ENCODE assay signal across 10 cellular contexts in genomic region chr15:77066961-77067690, GRCh38. TPM values are rescaled to one million over a fixed set of nuclear protein-coding genes. Genes with fewer than 3 reads are reported as not detected.
A peak's percentile ranks its signal among the peaks of the same experiment; 100 is the strongest.
DNase-seq lines count a peak whose midpoint lies in the region; ATAC-seq, FAIRE-seq and TF ChIP-seq lines count a peak whose summit lies in the region.
"Had no signal": no experiment of that assay in that cellular context is flagged by ENCODE, and none has a peak within 500 bp of the region (broad histone marks: within the 10 kb centered on the region; RNA-seq: fewer than 3 reads in every experiment).

No MANE protein-coding gene starts in this region.

- TF ChIP-seq CTCF in endothelial cell of umbilical vein (IDR thresholded peaks at IDR 0.05; ENCODE audit: extremely low read depth in 1 of 2, insufficient read depth in 1 of 2, low read depth in 1 of 2, low read length in 2 of 2) = no peak

- no peak for TF ChIP-seq POLR2A in endothelial cell of umbilical vein (IDR thresholded peaks at IDR 0.05; ENCODE audit: low read depth, low read length)

- no peaks in the 10 kb centered on the region for H3K36me3 Mint-ChIP-seq in activated T-helper 17 cell treated with anti-CD3 and anti-CD28 coated beads, Interleukin-2, amount 50 U/mL, for 72 hours (ENCODE audit: low read depth)

- dilution Hi-C loops in endothelial cell of umbilical vein (cut with MboI; ENCODE audit: extremely low pct_ligation_motif_present, low sequenced_read_pairs) = no loop called here

- WGBS in GM23248 (ENCODE audit: low coverage in 1 of 2, low lambda C conversion rate in 2 of 2, missing lambda C conversion rate in 2 of 2), 2 experiments = 97 to 99% methylated on average over 4 of the region's 4 CpGs

- H3K4me3 ChIP-seq in GM23248 (no peak overlapping the region), endothelial cell of umbilical vein (replicated peaks in 1 of 3; ENCODE audit: insufficient read depth in 1 of 3, low read depth in 1 of 3, low read length in 3 of 3) (no peak overlapping the region)
- H3K4me3 ChIP-seq: vagina had no signal

- peaks cover 5% of the 10 kb centered on the region; the same call in 1 of the 2 replicates for H4K20me1 ChIP-seq in GM23248 (ENCODE audit: insufficient read depth)
- no peaks in the 10 kb centered on the region for H4K20me1 ChIP-seq in endothelial cell of umbilical vein (replicated peaks; ENCODE audit: control insufficient read depth, extremely low read depth, insufficient read depth, low read length)

- DNase-seq in GM23248 (peak; percentile 27), NCI-H526 (lab: John Stamatoyannopoulos, UW) (peak; percentile 62 to 64), endothelial cell of umbilical vein (ENCODE audit: low read depth, low spot score) (peak; percentile 84), pulmonary artery endothelial cell (ENCODE audit: low read depth, low spot score) (peak; percentile 46), midbrain (lab: John Stamatoyannopoulos, UW) (no peak)
- DNase-seq: cortex of kidney; stimulated activated CD4-positive, alpha-beta T cell treated with anti-CD3 and anti-CD28 coated beads, Interleukin-1b, Interleukin-23, amount 100 ng/mL, for 48 hours had no signal

- H3K4me1 Mint-ChIP-seq in activated T-helper 17 cell treated with anti-CD3 and anti-CD28 coated beads, Interleukin-2, amount 50 U/mL, for 72 hours = peaks cover 19% of the 10 kb centered on the region

- H3K9ac ChIP-seq in GM23248 = no peak overlapping the region
- H3K9ac ChIP-seq in endothelial cell of umbilical vein (replicated peaks; ENCODE audit: extremely low read depth, insufficient read depth, low read length) = no peak overlapping the region

- H3K9me3 Mint-ChIP-seq in activated T-helper 17 cell treated with anti-CD3 and anti-CD28 coated beads, Interleukin-2, amount 50 U/mL, for 72 hours = no peaks in the 10 kb centered on the region

- peaks cover 33% of the 10 kb centered on the region for H3F3A ChIP-seq in GM23248 (ENCODE audit: insufficient read depth)

- no peak for ATAC-seq in HG03460 (IDR thresholded peaks at IDR 0.05; ENCODE audit: unreplicated experiment)
- ATAC-seq in activated T-helper 17 cell treated with anti-CD3 and anti-CD28 coated beads, Interleukin-2, amount 50 U/mL, for 72 hours (replicated peaks) = no peak

- intact Hi-C loops in endothelial cell of umbilical vein (cut with micrococcal nuclease) = loop anchor here (2.0 kb wide), 1 partner anchor 26 kb away; no protein-coding TSS in a partner anchor

- H3K9me2 ChIP-seq in GM23248 (ENCODE audit: insufficient read depth) = no peaks in the 10 kb centered on the region

- H3K27me3 ChIP-seq in GM23248 (replicated peaks; ENCODE audit: insufficient read depth) (no peaks in the 10 kb centered on the region), endothelial cell of umbilical vein (ENCODE audit: control insufficient read depth in 2 of 2, insufficient read depth in 2 of 2, low read length in 2 of 2) (no peaks in the 10 kb centered on the region)
- H3K27me3 ChIP-seq: vagina had no signal

- H3K9me1 ChIP-seq in endothelial cell of umbilical vein (replicated peaks; ENCODE audit: control insufficient read depth, extremely low read depth, insufficient read depth, low read length) = no peaks in the 10 kb centered on the region

- H3K27ac ChIP-seq in GM23248 = no peak overlapping the region
- peak overlapping the region; percentile 51 for H3K27ac ChIP-seq in endothelial cell of umbilical vein (ENCODE audit: insufficient read depth, low read depth, low read length)
- H3K27ac ChIP-seq: vagina had no signal

- BruUV-seq in endothelial cell of umbilical vein (replicated peaks; lab: Mats Ljungman, UMichigan) = no TSS peak

- H3K4me3 Mint-ChIP-seq in activated T-helper 17 cell treated with anti-CD3 and anti-CD28 coated beads, Interleukin-2, amount 50 U/mL, for 72 hours = no peak overlapping the region

- H3K27me3 Mint-ChIP-seq in activated T-helper 17 cell treated with anti-CD3 and anti-CD28 coated beads, Interleukin-2, amount 50 U/mL, for 72 hours = no peaks in the 10 kb centered on the region

- no peaks in the 10 kb centered on the region for H3K9me3 ChIP-seq in GM23248 (ENCODE audit: low read depth)
- H3K9me3 ChIP-seq in endothelial cell of umbilical vein (replicated peaks; ENCODE audit: control insufficient read depth, insufficient read depth, low read length) = no peaks in the 10 kb centered on the region
- H3K9me3 ChIP-seq: vagina had no signal

- POLR2A ChIA-PET in endothelial cell of umbilical vein (lab: Charles Lee) = interaction anchor here (0.8 to 1.5 kb wide), 2 partner anchors 11 to 50 kb away, joined by 3 to 8 read pairs; no protein-coding TSS in a partner anchor

- H3K79me2 ChIP-seq in GM23248 (ENCODE audit: insufficient read depth) (peaks cover 80% of the 10 kb centered on the region), endothelial cell of umbilical vein (ENCODE audit: control insufficient read depth, insufficient read depth, low read length) (peaks cover 72% of the 10 kb centered on the region)

- H3K4me1 ChIP-seq in GM23248 (ENCODE audit: insufficient read depth) (peaks cover 53% of the 10 kb centered on the region), endothelial cell of umbilical vein (ENCODE audit: control insufficient read depth, extremely low read depth, insufficient read depth, low read length) (peaks cover 55% of the 10 kb centered on the region)

- in situ Hi-C loops in GM23248 (cut with MboI) = no loop called here

- H3K36me3 ChIP-seq in GM23248 (ENCODE audit: low read depth) = no peaks in the 10 kb centered on the region
- H3K36me3 ChIP-seq in endothelial cell of umbilical vein (ENCODE audit: control insufficient read depth in 2 of 2, extremely low read depth in 1 of 2, insufficient read depth in 2 of 2, low read length in 2 of 2) = no peaks in the 10 kb centered on the region
- H3K36me3 ChIP-seq: vagina had no signal

- CTCF ChIA-PET in endothelial cell of umbilical vein (lab: Charles Lee) = interaction anchor here (1.5 to 1.8 kb wide), 2 partner anchors 9 to 476 kb away, joined by 4 to 6 read pairs; no protein-coding TSS in a partner anchor

- no peak overlapping the region for H2AFZ ChIP-seq in GM23248
- no peak overlapping the region for H2AFZ ChIP-seq in endothelial cell of umbilical vein (ENCODE audit: low read depth, low read length)

- H3K4me2 ChIP-seq in GM23248 (ENCODE audit: unreplicated experiment) = no peak overlapping the region
- H3K4me2 ChIP-seq in endothelial cell of umbilical vein (ENCODE audit: insufficient read depth, low read length) = peak overlapping the region; percentile 10

- FAIRE-seq in endothelial cell of umbilical vein (lab: Jason Lieb, UNC) = no peak

- H3K27ac Mint-ChIP-seq in activated T-helper 17 cell treated with anti-CD3 and anti-CD28 coated beads, Interleukin-2, amount 50 U/mL, for 72 hours = no peak overlapping the region

TF ChIP-seq in endothelial cell of umbilical vein, 7 proteins besides CTCF, POLR2A, EP300 and RAD21:
- TF ChIP-seq GATA2 (IDR thresholded peaks at IDR 0.05; ENCODE audit: insufficient read depth, insufficient read length, low read depth, low read length) (no peak), MYC (IDR thresholded peaks at IDR 0.05; ENCODE audit: low read depth, low read length) (no peak), JUN (IDR thresholded peaks at IDR 0.05; ENCODE audit: borderline replicate concordance, insufficient read depth, insufficient read length, low read depth) (peak; percentile 24), FOS (IDR thresholded peaks at IDR 0.05; ENCODE audit: borderline replicate concordance, insufficient read depth, low read length) (no peak), POLR2AphosphoS5 (IDR thresholded peaks at IDR 0.05; ENCODE audit: insufficient read depth, low read depth, low read length) (peak; percentile 15), MAX (IDR thresholded peaks at IDR 0.05; ENCODE audit: insufficient read depth, insufficient read length) (no peak)

RNA-seq across cellular contexts. Expression of gene TSPAN3, which starts 3.8 kb away (rescaled TPM):
- total RNA-seq in GM23248 (2014; rRNA removed; shearing (Covaris generic)) = 321 and 332 TPM in 2 replicates
- 307 and 320 TPM in 2 replicates for polyA plus RNA-seq in GM23248 (2016; fragmentation: Nextera tagmentation; extraction: Ambion mirVana)
- total RNA-seq in endothelial cell of umbilical vein = 202 and 215 TPM in 2 replicates
- polyA plus RNA-seq in endothelial cell of umbilical vein = 540 and 606 TPM in 2 replicates
- 355 and 426 TPM in 2 replicates for polyA plus RNA-seq in endothelial cell of umbilical vein (2011; cell fraction: cytosol; rRNA removed)
- polyA plus RNA-seq in endothelial cell of umbilical vein (2011; cell fraction: nucleus; rRNA removed) = 183 and 205 TPM in 2 replicates
- polyA plus RNA-seq in endothelial cell of umbilical vein (2012) = 245 and 300 TPM in 2 replicates
- polyA minus RNA-seq in endothelial cell of umbilical vein = 517 and 589 TPM in 2 replicates
- 73.8 TPM for polyA minus RNA-seq in endothelial cell of umbilical vein (2011; cell fraction: cytosol; rRNA and poly(A)+ RNA removed)
- 67.3 and 107 TPM in 2 replicates for polyA minus RNA-seq in endothelial cell of umbilical vein (2011; cell fraction: nucleus; rRNA and poly(A)+ RNA removed)
- total RNA-seq in pulmonary artery endothelial cell = 308 and 341 TPM in 2 replicates
- total RNA-seq in activated T-helper 17 cell treated with anti-CD3 and anti-CD28 coated beads, Interleukin-2, amount 50 U/mL, for 72 hours = 10 to 100 TPM in 1 of 2 donors, 1 to 10 TPM in 1; 9.6 to 27.6 TPM
